Comparison of ENCODE assay signal across 11 cellular contexts in the genomic region with DNA sequence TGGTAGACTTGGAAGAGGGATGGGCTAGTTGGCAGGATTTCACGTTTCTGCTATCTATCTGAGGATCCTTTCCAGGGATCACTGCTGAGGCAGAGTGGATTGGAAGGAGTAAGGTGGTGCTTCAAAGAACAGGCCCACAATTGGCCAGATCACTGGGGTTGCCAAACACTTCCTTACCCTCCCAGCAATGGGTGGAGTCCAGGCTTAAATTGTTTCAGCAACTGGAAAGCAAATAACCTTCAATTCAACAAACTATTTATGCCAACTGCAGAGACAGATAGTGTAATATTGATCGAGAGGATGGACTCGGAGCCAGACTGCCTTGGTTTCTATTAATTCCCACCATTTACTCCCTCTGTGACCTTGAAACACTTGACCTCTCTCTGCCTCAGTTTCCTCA. TPM values are rescaled to one million over a fixed set of nuclear protein-coding genes. Genes with fewer than 3 reads are reported as not detected.
A peak's percentile ranks its signal among the peaks of the same experiment; 100 is the strongest.
DNase-seq lines count a peak whose midpoint lies in the region; ATAC-seq and TF ChIP-seq lines count a peak whose summit lies in the region.
"Had no signal": no experiment of that assay in that cellular context is flagged by ENCODE, and none has a peak within 500 bp of the region (broad histone marks: within the 10 kb centered on the region; RNA-seq: fewer than 3 reads in every experiment).

No MANE protein-coding gene starts in this region.

- peaks cover 25% of the 10 kb centered on the region for H3K36me3 Mint-ChIP-seq in CD4-positive, alpha-beta T cell (ENCODE audit: low read depth)
- peaks cover 72% of the 10 kb centered on the region for H3K36me3 Mint-ChIP-seq in dendritic cell treated with granulocyte-macrophage colony-stimulating factor and Interleukin-4, amounts not matched to agents 40 ng/mL and 50 ng/mL, for 4 days (ENCODE audit: low read depth)

- peaks cover 63% of the 10 kb centered on the region for H3K4me1 Mint-ChIP-seq in CD4-positive, alpha-beta T cell (ENCODE audit: low read depth)
- peaks cover 61% of the 10 kb centered on the region for H3K4me1 Mint-ChIP-seq in dendritic cell treated with granulocyte-macrophage colony-stimulating factor and Interleukin-4, amounts not matched to agents 40 ng/mL and 50 ng/mL, for 4 days (ENCODE audit: low read depth)

- no peak for DNase-seq in CD4-positive, alpha-beta T cell
- DNase-seq in NOMO-1 treated with DMSO at 0.1 percent for 48 hours (lab: John Stamatoyannopoulos, UW; ENCODE audit: unreplicated experiment) (peak; percentile 50), occipital lobe (lab: John Stamatoyannopoulos, UW) (no peak), NCI-H1105 treated with DMSO at 0.1 percent for 48 hours (lab: John Stamatoyannopoulos, UW) (no peak)
- DNase-seq: DMS79, NCI-H82 had no signal

- H3K4me3 Mint-ChIP-seq in CD4-positive, alpha-beta T cell, result peak overlapping the region; percentile 98
- peak overlapping the region; percentile 86 for H3K4me3 Mint-ChIP-seq in dendritic cell treated with granulocyte-macrophage colony-stimulating factor and Interleukin-4, amounts not matched to agents 40 ng/mL and 50 ng/mL, for 4 days

- peaks cover 70 to 77% of the 10 kb centered on the region in 2 experiments for H3K4me1 ChIP-seq in neutrophil (ENCODE audit: control insufficient read depth in 1 of 2, insufficient read depth in 1 of 2, low read depth in 1 of 2, low read length in 1 of 2)

- H3K36me3 ChIP-seq in neutrophil, result peaks cover 44% of the 10 kb centered on the region

- ATAC-seq in CD4-positive, alpha-beta T cell (ENCODE audit: poor library complexity), result no peak
- ATAC-seq in GM19351 (IDR thresholded peaks at IDR 0.05; ENCODE audit: unreplicated experiment), result no peak

- H3K27me3 Mint-ChIP-seq in CD4-positive, alpha-beta T cell, result no peaks in the 10 kb centered on the region
- no peaks in the 10 kb centered on the region for H3K27me3 Mint-ChIP-seq in dendritic cell treated with granulocyte-macrophage colony-stimulating factor and Interleukin-4, amounts not matched to agents 40 ng/mL and 50 ng/mL, for 4 days

- intact Hi-C loops in CD4-positive, alpha-beta T cell (cut with DNase I, micrococcal nuclease), result loop anchor here (5.0 to 10.0 kb wide), 2 partner anchors 235 to 362 kb away; partner anchors contain the start of genes PFN1 (in 2 of the 2) and ZFP3 (in 1 of the 2)
- intact Hi-C loops in dendritic cell treated with granulocyte-macrophage colony-stimulating factor and Interleukin-4, amounts not matched to agents 40 ng/mL and 50 ng/mL, for 4 days (cut with micrococcal nuclease), result no loop called here

- no peaks in the 10 kb centered on the region for H3K9me3 ChIP-seq in CD4-positive, alpha-beta T cell (ENCODE audit: control insufficient read depth, low read length)
- no peaks in the 10 kb centered on the region for H3K9me3 ChIP-seq in neutrophil

- H3K27me3 ChIP-seq in CD4-positive, alpha-beta T cell (ENCODE audit: control insufficient read depth, insufficient read depth, low read length), result no peaks in the 10 kb centered on the region
- no peaks in the 10 kb centered on the region for H3K27me3 ChIP-seq in neutrophil

- CTCF ChIA-PET in CD4-positive, alpha-beta T cell (lab: Charles Lee), result interaction anchor here (0.7 to 2.5 kb wide), 2 partner anchors 19 to 78 kb away, joined by 3 to 14 read pairs; no protein-coding TSS in a partner anchor

- no peaks in the 10 kb centered on the region for H3K9me3 Mint-ChIP-seq in CD4-positive, alpha-beta T cell
- no peaks in the 10 kb centered on the region for H3K9me3 Mint-ChIP-seq in dendritic cell treated with granulocyte-macrophage colony-stimulating factor and Interleukin-4, amounts not matched to agents 40 ng/mL and 50 ng/mL, for 4 days

- H3K4me3 ChIP-seq in neutrophil (ENCODE audit: low read depth in 1 of 2, low read length in 1 of 2), result peak overlapping the region; percentile 86 to 91

- peak overlapping the region; percentile 83 for H3K27ac Mint-ChIP-seq in CD4-positive, alpha-beta T cell
- H3K27ac Mint-ChIP-seq in dendritic cell treated with granulocyte-macrophage colony-stimulating factor and Interleukin-4, amounts not matched to agents 40 ng/mL and 50 ng/mL, for 4 days, result peak overlapping the region; percentile 95

- peak overlapping the region; percentile 92 for H3K27ac ChIP-seq in CD4-positive, alpha-beta T cell (ENCODE audit: low read depth, low read length)
- peak overlapping the region; percentile 100 for H3K27ac ChIP-seq in neutrophil

- POLR2A ChIA-PET in CD4-positive, alpha-beta T cell (lab: Charles Lee), result interaction anchor here (0.7 to 3.2 kb wide), 2 partner anchors 9 to 83 kb away, joined by 4 to 12 read pairs; partner anchors contain the start of gene PSMB6

- no peak for TF ChIP-seq CTCF in CD4-positive, alpha-beta T cell (IDR thresholded peaks at IDR 0.05)
- TF ChIP-seq CTCF in neutrophil (IDR thresholded peaks at IDR 0.05), result no peak

RNA-seq across cellular contexts. Expression of gene ARRB2, which starts 2.1 kb away (rescaled TPM):
- total RNA-seq in CD4-positive, alpha-beta T cell, result 100 to 1,000 TPM; 210 to 220 TPM
- 10.5 TPM for total RNA-seq in occipital lobe

RNA-seq across cellular contexts. Expression of gene PELP1, which starts 8.6 kb away (rescaled TPM):
- total RNA-seq in CD4-positive, alpha-beta T cell, result 10 to 100 TPM; 34.1 to 37.2 TPM
- total RNA-seq in occipital lobe, result 33.5 TPM

RNA-seq across cellular contexts. Expression of gene MED11, which starts 18.7 kb away (rescaled TPM):
- total RNA-seq in CD4-positive, alpha-beta T cell, result 1 to 10 TPM; 2.3 to 3.0 TPM
- total RNA-seq in occipital lobe, result 5.6 TPM

RNA-seq across cellular contexts. Expression of gene ZMYND15, which starts 27.1 kb away (rescaled TPM):
- total RNA-seq in CD4-positive, alpha-beta T cell, result 1 to 10 TPM; 3.1 to 3.3 TPM
- total RNA-seq in occipital lobe, result 0.31 TPM
- total RNA-seq: lung microvascular endothelial cell, M059J had no signal

RNA-seq across cellular contexts. Expression of gene CXCL16, which starts 27.2 kb away (rescaled TPM):
- total RNA-seq in CD4-positive, alpha-beta T cell, result 10 to 100 TPM; 24.8 to 25.8 TPM
- total RNA-seq in occipital lobe, result 1.2 TPM

Comparison
In these comparisons a context has a peak if more than half of its experiments do, and no peak if none do; other contexts are left out.
1. RNA of gene ARRB2, which starts 2.1 kb away (total RNA-seq): 210 to 220 TPM in CD4-positive, alpha-beta T cell; 10.5 TPM in occipital lobe (single experiment); every median in the first group is over 10 times any median in the second.